10 cellular contexts compared by ENCODE assay signal in genomic region chr1:20569523-20570098, GRCh38. TPM values are rescaled to one million over a fixed set of nuclear protein-coding genes. Genes with fewer than 3 reads are reported as not detected.
"Had no signal": no experiment of that assay in that cellular context is flagged by ENCODE, and none has a peak within 500 bp of the region (broad histone marks: within the 10 kb centered on the region; RNA-seq: fewer than 3 reads in every experiment).

No MANE protein-coding gene starts in this region.

- H2AFZ ChIP-seq: GM23248 had no signal

- H3K4me3 Mint-ChIP-seq: HFFc6, IgD-negative memory B cell had no signal

- H3K27ac ChIP-seq: GM23248 had no signal

- H3K27ac Mint-ChIP-seq: HFFc6, IgD-negative memory B cell had no signal

- H3K36me3 ChIP-seq: HAP-1 had no signal

- H3K9me3 ChIP-seq: HAP-1 had no signal

- H3K4me3 ChIP-seq: GM23248, HAP-1 had no signal

- H3K9ac ChIP-seq: GM23248 had no signal

- FAIRE-seq: HTR-8/SVneo had no signal

- DNase-seq: GM23248, GOT3, H7, HFFc6, KBM-7 had no signal

- H3K4me1 ChIP-seq: HAP-1 had no signal

- H3K36me3 Mint-ChIP-seq: IgD-negative memory B cell had no signal

RNA-seq across cellular contexts. Expression of gene FAM43B, which starts 17.2 kb away (rescaled TPM):
- total RNA-seq: HT-29 had no signal
- polyA plus RNA-seq: IgD-negative memory B cell had no signal

RNA-seq across cellular contexts. Expression of gene CDA, which starts 19.3 kb away (rescaled TPM):
- total RNA-seq: H4 had no signal
